1 cellular context compared by ENCODE assay signal in genomic region chr12:69350002-69350626, GRCh38.
A peak's percentile ranks its signal among the peaks of the same experiment; 100 is the strongest.
TF ChIP-seq lines count a peak whose summit lies in the region.

No MANE protein-coding gene starts in this region.

TF ChIP-seq in HepG2, 621 proteins besides CTCF, POLR2A, EP300 and RAD21 (continued from another document and continues in another):
- TF ChIP-seq, protein P1, sequence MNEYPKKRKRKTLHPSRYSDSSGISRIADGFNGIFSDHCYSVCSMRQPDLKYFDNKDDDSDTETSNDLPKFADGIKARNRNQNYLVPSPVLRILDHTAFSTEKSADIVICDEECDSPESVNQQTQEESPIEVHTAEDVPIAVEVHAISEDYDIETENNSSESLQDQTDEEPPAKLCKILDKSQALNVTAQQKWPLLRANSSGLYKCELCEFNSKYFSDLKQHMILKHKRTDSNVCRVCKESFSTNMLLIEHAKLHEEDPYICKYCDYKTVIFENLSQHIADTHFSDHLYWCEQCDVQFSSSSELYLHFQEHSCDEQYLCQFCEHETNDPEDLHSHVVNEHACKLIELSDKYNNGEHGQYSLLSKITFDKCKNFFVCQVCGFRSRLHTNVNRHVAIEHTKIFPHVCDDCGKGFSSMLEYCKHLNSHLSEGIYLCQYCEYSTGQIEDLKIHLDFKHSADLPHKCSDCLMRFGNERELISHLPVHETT (CRISPR knock-in tag; conservative IDR thresholded peaks at IDR 0.05), result no peak
- TF ChIP-seq, protein P2, sequence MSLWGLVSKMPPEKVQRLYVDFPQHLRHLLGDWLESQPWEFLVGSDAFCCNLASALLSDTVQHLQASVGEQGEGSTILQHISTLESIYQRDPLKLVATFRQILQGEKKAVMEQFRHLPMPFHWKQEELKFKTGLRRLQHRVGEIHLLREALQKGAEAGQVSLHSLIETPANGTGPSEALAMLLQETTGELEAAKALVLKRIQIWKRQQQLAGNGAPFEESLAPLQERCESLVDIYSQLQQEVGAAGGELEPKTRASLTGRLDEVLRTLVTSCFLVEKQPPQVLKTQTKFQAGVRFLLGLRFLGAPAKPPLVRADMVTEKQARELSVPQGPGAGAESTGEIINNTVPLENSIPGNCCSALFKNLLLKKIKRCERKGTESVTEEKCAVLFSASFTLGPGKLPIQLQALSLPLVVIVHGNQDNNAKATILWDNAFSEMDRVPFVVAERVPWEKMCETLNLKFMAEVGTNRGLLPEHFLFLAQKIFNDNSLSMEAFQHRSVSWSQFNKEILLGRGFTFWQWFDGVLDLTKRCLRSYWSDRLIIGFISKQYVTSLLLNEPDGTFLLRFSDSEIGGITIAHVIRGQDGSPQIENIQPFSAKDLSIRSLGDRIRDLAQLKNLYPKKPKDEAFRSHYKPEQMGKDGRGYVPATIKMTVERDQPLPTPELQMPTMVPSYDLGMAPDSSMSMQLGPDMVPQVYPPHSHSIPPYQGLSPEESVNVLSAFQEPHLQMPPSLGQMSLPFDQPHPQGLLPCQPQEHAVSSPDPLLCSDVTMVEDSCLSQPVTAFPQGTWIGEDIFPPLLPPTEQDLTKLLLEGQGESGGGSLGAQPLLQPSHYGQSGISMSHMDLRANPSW (CRISPR knock-in tag; IDR thresholded peaks at IDR 0.05; ENCODE audit: borderline replicate concordance), result no peak
- no peak for TF ChIP-seq ZNF34 (CRISPR knock-in tag; IDR thresholded peaks at IDR 0.05; ENCODE audit: borderline replicate concordance)
- TF ChIP-seq NBN (conservative IDR thresholded peaks at IDR 0.05), result no peak
- TF ChIP-seq DPF2 (CRISPR knock-in tag; IDR thresholded peaks at IDR 0.05; ENCODE audit: borderline replicate concordance, low read depth), result no peak
- no peak for TF ChIP-seq AKNA (CRISPR knock-in tag; IDR thresholded peaks at IDR 0.05; ENCODE audit: borderline replicate concordance)
- no peak for TF ChIP-seq ZNF598 (CRISPR knock-in tag; IDR thresholded peaks at IDR 0.05; ENCODE audit: borderline replicate concordance)
- TF ChIP-seq FOXO1 (CRISPR knock-in tag; IDR thresholded peaks at IDR 0.05), result no peak
- TF ChIP-seq ZNF326 (CRISPR knock-in tag; IDR thresholded peaks at IDR 0.05; ENCODE audit: borderline replicate concordance), result no peak
- TF ChIP-seq ZNF414 (CRISPR knock-in tag; IDR thresholded peaks at IDR 0.05), result no peak
- no peak for TF ChIP-seq MXD3 (CRISPR knock-in tag; IDR thresholded peaks at IDR 0.05)
- TF ChIP-seq RARA (CRISPR knock-in tag; IDR thresholded peaks at IDR 0.05), result 0 out of 2 replicates have a peak, but pooled peaks have one; percentile 11
- TF ChIP-seq NFE2 (CRISPR knock-in tag; IDR thresholded peaks at IDR 0.05), result no peak
- no peak for TF ChIP-seq TBX2 (CRISPR knock-in tag; IDR thresholded peaks at IDR 0.05; ENCODE audit: borderline replicate concordance)
- no peak for TF ChIP-seq ZNF530 (CRISPR knock-in tag; IDR thresholded peaks at IDR 0.05; ENCODE audit: low read depth)
- no peak for TF ChIP-seq TGIF2 (CRISPR knock-in tag; IDR thresholded peaks at IDR 0.05)
- no peak for TF ChIP-seq NCOR1 (IDR thresholded peaks at IDR 0.05; ENCODE audit: borderline replicate concordance, low read length)
- no peak for TF ChIP-seq SALL2 (CRISPR knock-in tag; IDR thresholded peaks at IDR 0.05)
- no peak for TF ChIP-seq ZNF850 (CRISPR knock-in tag; conservative IDR thresholded peaks at IDR 0.05)
- peak; percentile 51; the same call in 1 of the 2 replicates for TF ChIP-seq KAT7 (CRISPR knock-in tag; IDR thresholded peaks at IDR 0.05; ENCODE audit: borderline replicate concordance)
- TF ChIP-seq TCF7L2 (IDR thresholded peaks at IDR 0.05; ENCODE audit: low read depth, low read length), result no peak
- TF ChIP-seq AGO2 (optimal IDR thresholded peaks at IDR 0.05; ENCODE audit: low read depth, low read length), result peak; percentile 60
- no peak for TF ChIP-seq NFIC (IDR thresholded peaks at IDR 0.05; ENCODE audit: low read length)
- TF ChIP-seq GABPB1 (CRISPR knock-in tag; IDR thresholded peaks at IDR 0.05), result no peak
- TF ChIP-seq ZNF12 (CRISPR knock-in tag; IDR thresholded peaks at IDR 0.05), result no peak
- no peak for TF ChIP-seq TERF1 (CRISPR knock-in tag; IDR thresholded peaks at IDR 0.05)
- TF ChIP-seq, protein P3, sequence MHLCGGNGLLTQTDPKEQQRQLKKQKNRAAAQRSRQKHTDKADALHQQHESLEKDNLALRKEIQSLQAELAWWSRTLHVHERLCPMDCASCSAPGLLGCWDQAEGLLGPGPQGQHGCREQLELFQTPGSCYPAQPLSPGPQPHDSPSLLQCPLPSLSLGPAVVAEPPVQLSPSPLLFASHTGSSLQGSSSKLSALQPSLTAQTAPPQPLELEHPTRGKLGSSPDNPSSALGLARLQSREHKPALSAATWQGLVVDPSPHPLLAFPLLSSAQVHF (CRISPR knock-in tag; IDR thresholded peaks at IDR 0.05), result no peak
- TF ChIP-seq ATF2 (CRISPR knock-in tag; IDR thresholded peaks at IDR 0.05), result no peak
- TF ChIP-seq ZNF556 (CRISPR knock-in tag; IDR thresholded peaks at IDR 0.05; ENCODE audit: borderline replicate concordance), result no peak
- TF ChIP-seq, protein P4, sequence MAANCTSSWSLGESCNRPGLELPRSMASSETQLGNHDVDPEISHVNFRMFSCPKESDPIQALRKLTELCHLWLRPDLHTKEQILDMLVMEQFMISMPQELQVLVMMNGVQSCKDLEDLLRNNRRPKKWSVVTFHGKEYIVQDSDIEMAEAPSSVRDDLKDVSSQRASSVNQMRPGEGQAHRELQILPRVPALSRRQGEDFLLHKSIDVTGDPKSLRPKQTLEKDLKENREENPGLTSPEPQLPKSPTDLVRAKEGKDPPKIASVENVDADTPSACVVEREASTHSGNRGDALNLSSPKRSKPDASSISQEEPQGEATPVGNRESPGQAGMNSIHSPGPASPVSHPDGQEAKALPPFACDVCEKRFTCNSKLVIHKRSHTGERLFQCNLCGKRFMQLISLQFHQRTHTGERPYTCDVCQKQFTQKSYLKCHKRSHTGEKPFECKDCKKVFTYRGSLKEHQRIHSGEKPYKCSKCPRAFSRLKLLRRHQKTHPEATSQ (CRISPR knock-in tag; IDR thresholded peaks at IDR 0.05; ENCODE audit: borderline replicate concordance), result no peak
- TF ChIP-seq, protein P5, sequence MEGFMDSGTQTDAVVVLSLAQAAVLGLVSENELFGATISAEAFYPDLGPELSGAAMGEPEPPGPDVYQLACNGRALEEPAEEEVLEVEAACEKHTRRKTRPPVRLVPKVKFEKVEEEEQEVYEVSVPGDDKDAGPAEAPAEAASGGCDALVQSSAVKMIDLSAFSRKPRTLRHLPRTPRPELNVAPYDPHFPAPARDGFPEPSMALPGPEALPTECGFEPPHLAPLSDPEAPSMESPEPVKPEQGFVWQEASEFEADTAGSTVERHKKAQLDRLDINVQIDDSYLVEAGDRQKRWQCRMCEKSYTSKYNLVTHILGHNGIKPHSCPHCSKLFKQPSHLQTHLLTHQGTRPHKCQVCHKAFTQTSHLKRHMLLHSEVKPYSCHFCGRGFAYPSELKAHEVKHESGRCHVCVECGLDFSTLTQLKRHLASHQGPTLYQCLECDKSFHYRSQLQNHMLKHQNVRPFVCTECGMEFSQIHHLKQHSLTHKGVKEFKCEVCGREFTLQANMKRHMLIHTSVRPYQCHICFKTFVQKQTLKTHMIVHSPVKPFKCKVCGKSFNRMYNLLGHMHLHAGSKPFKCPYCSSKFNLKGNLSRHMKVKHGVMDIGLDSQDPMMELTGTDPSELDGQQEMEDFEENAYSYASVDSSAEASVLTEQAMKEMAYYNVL (CRISPR knock-in tag; IDR thresholded peaks at IDR 0.05; ENCODE audit: borderline replicate concordance), result no peak
- TF ChIP-seq, protein P6, sequence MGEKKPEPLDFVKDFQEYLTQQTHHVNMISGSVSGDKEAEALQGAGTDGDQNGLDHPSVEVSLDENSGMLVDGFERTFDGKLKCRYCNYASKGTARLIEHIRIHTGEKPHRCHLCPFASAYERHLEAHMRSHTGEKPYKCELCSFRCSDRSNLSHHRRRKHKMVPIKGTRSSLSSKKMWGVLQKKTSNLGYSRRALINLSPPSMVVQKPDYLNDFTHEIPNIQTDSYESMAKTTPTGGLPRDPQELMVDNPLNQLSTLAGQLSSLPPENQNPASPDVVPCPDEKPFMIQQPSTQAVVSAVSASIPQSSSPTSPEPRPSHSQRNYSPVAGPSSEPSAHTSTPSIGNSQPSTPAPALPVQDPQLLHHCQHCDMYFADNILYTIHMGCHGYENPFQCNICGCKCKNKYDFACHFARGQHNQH (CRISPR knock-in tag; IDR thresholded peaks at IDR 0.05), result no peak
- TF ChIP-seq SOX6 (IDR thresholded peaks at IDR 0.05), result no peak
- 0 out of 2 replicates have a peak, but pooled peaks have one; percentile 14 for TF ChIP-seq SOX6 (CRISPR knock-in tag; IDR thresholded peaks at IDR 0.05)
- no peak for TF ChIP-seq ZBTB49 (CRISPR knock-in tag; IDR thresholded peaks at IDR 0.05; ENCODE audit: borderline replicate concordance)
- TF ChIP-seq SP5 (CRISPR knock-in tag; IDR thresholded peaks at IDR 0.05; ENCODE audit: borderline replicate concordance, low read depth), result no peak
